Comparison of ENCODE assay signal across 8 cellular contexts in the genomic region with DNA sequence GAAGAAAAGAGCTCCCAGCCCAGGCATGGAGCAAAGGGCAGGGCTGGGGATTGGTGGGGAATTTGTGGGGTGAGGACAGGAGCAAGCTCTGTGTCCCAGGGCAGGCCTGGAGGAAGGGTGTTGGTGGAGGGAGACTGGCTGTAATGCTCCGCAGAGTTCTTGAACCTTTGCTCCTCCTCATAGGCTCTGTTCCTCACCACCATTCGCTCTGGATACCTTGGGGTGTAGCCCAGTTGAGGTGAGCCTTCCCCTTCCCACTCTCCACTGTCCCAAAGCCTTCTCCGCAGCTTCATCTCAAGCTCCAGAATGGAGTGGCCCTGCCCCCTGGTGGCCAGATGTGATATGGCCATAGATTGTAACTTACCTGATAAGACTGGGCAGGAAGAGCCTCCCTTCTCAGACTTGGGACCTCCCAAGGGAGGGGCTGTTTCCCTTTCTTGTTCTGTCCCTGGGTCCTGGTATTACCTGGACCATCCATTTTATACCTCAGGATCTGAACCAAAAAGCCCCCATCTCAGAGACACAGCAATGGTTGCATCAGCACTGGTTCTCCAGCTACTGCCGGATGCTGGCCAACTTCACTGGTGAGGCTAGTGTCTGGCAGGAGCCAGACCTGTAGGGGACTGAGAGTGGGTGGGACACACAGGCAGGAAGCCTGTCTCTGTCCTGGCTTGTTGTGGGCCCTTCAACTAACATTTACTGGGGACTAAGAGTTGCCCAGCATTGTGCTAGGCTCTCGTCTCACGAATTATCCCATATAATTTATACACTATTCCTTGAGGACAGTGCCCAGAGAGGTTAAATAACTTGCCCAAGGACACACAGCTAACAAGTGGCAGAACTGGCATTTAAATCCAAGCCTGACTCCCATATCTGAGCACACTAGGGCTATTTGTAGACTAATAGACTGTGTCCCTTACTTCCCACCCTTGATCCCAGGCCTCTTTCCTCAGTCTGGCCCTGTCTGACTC. TPM values are rescaled to one million over a fixed set of nuclear protein-coding genes. Genes with fewer than 3 reads are reported as not detected.
DNase-seq lines count a peak whose midpoint lies in the region; ATAC-seq and TF ChIP-seq lines count a peak whose summit lies in the region.

No MANE protein-coding gene starts in this region.

- H3K27ac ChIP-seq in ascending aorta (no peak overlapping the region), gastrocnemius medialis (no peak overlapping the region)

- H3K4me1 ChIP-seq in ascending aorta: peaks cover 0 to 4% of the 10 kb centered on the region in 2 donors
- peaks cover 0 to 6% of the 10 kb centered on the region in 2 donors for H3K4me1 ChIP-seq in gastrocnemius medialis

- peak; percentile 97 for TF ChIP-seq CTCF in AG10803 (conservative IDR thresholded peaks at IDR 0.05; ENCODE audit: low read length)
- TF ChIP-seq CTCF in ascending aorta (IDR thresholded peaks at IDR 0.05): peak; percentile 81 to 94 (median 89)
- peak; percentile 74 to 98 (median 95) for TF ChIP-seq CTCF in gastrocnemius medialis (IDR thresholded peaks at IDR 0.05 in 4 of 5, conservative IDR thresholded peaks at IDR 0.05 in 1 of 5)

- no peak for TF ChIP-seq POLR2A in gastrocnemius medialis (IDR thresholded peaks at IDR 0.05)

- no peak overlapping the region for H3K4me3 ChIP-seq in AG10803 (ENCODE audit: low read length)
- no peak overlapping the region for H3K4me3 ChIP-seq in ascending aorta
- H3K4me3 ChIP-seq in gastrocnemius medialis: no peak overlapping the region

- no peaks in the 10 kb centered on the region for H3K9me3 ChIP-seq in ascending aorta
- H3K9me3 ChIP-seq in gastrocnemius medialis: no peaks in the 10 kb centered on the region

- DNase-seq in AG10803 (ENCODE audit: low read depth): peak; percentile 70
- peak; percentile 36 for DNase-seq in NCI-H2029 treated with DMSO at 0.1 percent for 48 hours (lab: John Stamatoyannopoulos, UW)
- DNase-seq in T-helper 22 cell (ENCODE audit: low read depth): peak; percentile 56
- DNase-seq in ascending aorta (ENCODE audit: low spot score in 2 of 2): peak in 1 of 2 donors; percentile 95
- peak; percentile 82 for DNase-seq in hepatic stellate cell (ENCODE audit: low spot score)
- DNase-seq in gastrocnemius medialis: peak; percentile 70 to 81

- no peaks in the 10 kb centered on the region for H3K27me3 ChIP-seq in ascending aorta
- no peaks in the 10 kb centered on the region for H3K27me3 ChIP-seq in gastrocnemius medialis

- ATAC-seq in GM21528 (IDR thresholded peaks at IDR 0.05; ENCODE audit: low FRiP score, unreplicated experiment) (peak; percentile 63), gastrocnemius medialis (peak; percentile 82 to 91), GM18858 (IDR thresholded peaks at IDR 0.05; ENCODE audit: unreplicated experiment) (no peak)

- H3K36me3 ChIP-seq in ascending aorta: no peaks in the 10 kb centered on the region
- H3K36me3 ChIP-seq in gastrocnemius medialis: no peaks in the 10 kb centered on the region

- intact Hi-C loops in ascending aorta (cut with DNase I) (loop anchor here (1.0 to 2.0 kb wide), 2 partner anchors 38 to 50 kb away; no protein-coding TSS in a partner anchor), gastrocnemius medialis (cut with DNase I; ENCODE audit: low total_unique reads) (loop anchor here (1.0 to 10.0 kb wide), 3 partner anchors 38 to 260 kb away; no protein-coding TSS in a partner anchor)

- in situ Hi-C loops in gastrocnemius medialis (cut with MboI; ENCODE audit: low sequenced_read_pairs in 4 of 4): loop anchor here in 3 of 4 donors (5.0 to 10.0 kb wide), 2 partner anchors 38 to 80 kb away; partner anchors contain the start of gene ARL5C (in 1 of the 3)

RNA-seq across cellular contexts. Expression of gene STAC2, which starts 19.1 kb away (rescaled TPM):
- total RNA-seq in ascending aorta (7.9 TPM), gastrocnemius medialis (not detected)

RNA-seq across cellular contexts. Expression of gene RPL19, which starts 44.8 kb away (rescaled TPM):
- total RNA-seq in ascending aorta: 1,889 TPM
- total RNA-seq in gastrocnemius medialis: 1,000 to 10,000 TPM; 1,960 to 2,584 (median 2,358) TPM

RNA-seq across cellular contexts. Expression of gene CACNB1, which starts 47.4 kb away (rescaled TPM):
- total RNA-seq in ascending aorta: 9.6 TPM
- total RNA-seq in gastrocnemius medialis: 100 to 1,000 TPM; 236 to 432 (median 340) TPM

Comparison
In these comparisons a context has a peak if more than half of its experiments do, and no peak if none do; other contexts are left out.
1. RNA of gene CACNB1, which starts 47.4 kb away (total RNA-seq): 236 to 432 TPM in gastrocnemius medialis; 9.6 TPM in ascending aorta (single experiment); every median in the first group is over 10 times any median in the second.
2. Peak in every context shown above with its lines, with median percentiles within 50 percentile points of each other: CTCF ChIP-seq.